13 cellular contexts compared by ENCODE assay signal in genomic region chr4:57103051-57103450, GRCh38. TPM values are rescaled to one million over a fixed set of nuclear protein-coding genes. Genes with fewer than 3 reads are reported as not detected.
DNase-seq lines count a peak whose midpoint lies in the region; ATAC-seq lines count a peak whose summit lies in the region.
"Had no signal": no experiment of that assay in that cellular context is flagged by ENCODE, and none has a peak within 500 bp of the region (broad histone marks: within the 10 kb centered on the region; RNA-seq: fewer than 3 reads in every experiment).

No MANE protein-coding gene starts in this region.

- WGBS in neuronal stem cell (ENCODE audit: extremely low coverage in 2 of 2, insufficient read length in 2 of 2, insufficient replicate concordance in 1 of 2), 2 donors: no CpG with 5 or more reads among the region's 4 CpGs

- H2BK5ac ChIP-seq in neuronal stem cell (ENCODE audit: low read length): no peak overlapping the region

- no peak overlapping the region for H4K91ac ChIP-seq in neuronal stem cell (ENCODE audit: low read depth, low read length, poor library complexity)

- H2BK120ac ChIP-seq in neuronal stem cell (ENCODE audit: low read depth, low read length): no peak overlapping the region

- H3K79me1 ChIP-seq in neuronal stem cell (ENCODE audit: low read depth, low read length): no peaks in the 10 kb centered on the region

- H2BK15ac ChIP-seq in neuronal stem cell (ENCODE audit: low read length): no peak overlapping the region

- no peak overlapping the region for H3K27ac ChIP-seq in neuronal stem cell (replicated peaks; ENCODE audit: low read length)

- H2BK12ac ChIP-seq in neuronal stem cell (ENCODE audit: low read length): no peak overlapping the region

- no peaks in the 10 kb centered on the region for H3K36me3 ChIP-seq in neuronal stem cell (replicated peaks in 1 of 2; ENCODE audit: control insufficient read depth in 2 of 2, insufficient read depth in 2 of 2, low read length in 2 of 2)

- H3K4me1 ChIP-seq in neuronal stem cell (ENCODE audit: control insufficient read depth in 2 of 2, insufficient read depth in 1 of 2, low read depth in 1 of 2, low read length in 2 of 2): peaks cover 1 to 12% of the 10 kb centered on the region in 2 donors

- H3K9ac ChIP-seq in neuronal stem cell (ENCODE audit: low read depth, low read length, poor library complexity): no peak overlapping the region

- no peak overlapping the region for H3K18ac ChIP-seq in neuronal stem cell (ENCODE audit: low read length)

- no peak overlapping the region for H3K23ac ChIP-seq in neuronal stem cell (ENCODE audit: low read depth, low read length, poor library complexity)

- no peak overlapping the region for H3K4ac ChIP-seq in neuronal stem cell (ENCODE audit: low read length)

- H3K4me2 ChIP-seq in neuronal stem cell (ENCODE audit: insufficient read depth, low read length, poor library complexity, severe bottlenecking): no peak overlapping the region

- H2AFZ ChIP-seq in neuronal stem cell (ENCODE audit: low read length): peak overlapping the region; percentile 51

- no peak overlapping the region for H4K8ac ChIP-seq in neuronal stem cell (ENCODE audit: low read depth, low read length)

- no peak overlapping the region for H2AK5ac ChIP-seq in neuronal stem cell (ENCODE audit: low read depth, low read length)

- peak; percentile 47 for ATAC-seq in Right ventricle myocardium inferior
- ATAC-seq: HCT116; stimulated activated naive B cell treated with anti-CD40 and anti-IgM and Interleukin-4, amounts not matched to agents 10 μg/mL and 1 μg/mL and 100 μg/mL, for 72 hours had no signal

- DNase-seq in Right ventricle myocardium inferior (ENCODE audit: missing footprints) (peak; percentile 75), cardiac septum (ENCODE audit: low spot score) (no peak), fibroblast of peridontal ligament (ENCODE audit: extremely low read depth) (peak; percentile 69), neuronal stem cell (ENCODE audit: low spot score) (no peak)
- no peak for DNase-seq in activated naive CD4-positive, alpha-beta T cell (lab: John Stamatoyannopoulos, UW)
- no peak for DNase-seq in activated CD4-positive, alpha-beta T cell treated with anti-CD3 and anti-CD28 coated beads, Interleukin-2, amount 50 U/mL, for 1 hour
- DNase-seq in stimulated activated CD4-positive, alpha-beta T cell treated with anti-CD3 and anti-CD28 coated beads, Interleukin-4, amount 100 ng/mL, for 24 hours: no peak
- no peak for DNase-seq in activated CD4-positive, alpha-beta T cell treated with anti-CD3 and anti-CD28 coated beads for 1 hour
- DNase-seq: NCI-H1092 treated with DMSO at 0.1 percent for 48 hours; NK-92 treated with Interleukin-12 subunit alpha and Interleukin-12 subunit beta, amount 100 ng/mL, for 24 hours; stimulated activated naive B cell treated with anti-CD40 and anti-IgM and Interleukin-4, amounts not matched to agents 10 μg/mL and 1 μg/mL and 100 μg/mL, for 72 hours; T-helper 9 cell had no signal

- no peak overlapping the region for H3K4me3 ChIP-seq in neuronal stem cell (ENCODE audit: low read length in 2 of 2)

- no peaks in the 10 kb centered on the region for H3K9me3 ChIP-seq in neuronal stem cell (replicated peaks in 1 of 2; ENCODE audit: control insufficient read depth in 2 of 2, insufficient read depth in 1 of 2, low read depth in 1 of 2, low read length in 2 of 2)

- intact Hi-C loops in Right ventricle myocardium inferior (cut with DNase I): loop anchor here (5.0 kb wide), 3 partner anchors 36 to 196 kb away; partner anchors contain the start of genes NOA1, POLR2B and REST
- intact Hi-C loops in cardiac septum (cut with DNase I): loop anchor here (5.0 kb wide), 1 partner anchor 126 kb away; the partner anchor contains the start of genes NOA1 and POLR2B

- H3K14ac ChIP-seq in neuronal stem cell (ENCODE audit: low read length): no peak overlapping the region

- peaks cover 0 to 3% (median 0%) of the 10 kb centered on the region in 3 experiments for H3K27me3 ChIP-seq in neuronal stem cell (ENCODE audit: control insufficient read depth in 3 of 3, insufficient read depth in 3 of 3, low read depth in 1 of 3, low read length in 3 of 3)

RNA-seq across cellular contexts. Expression of gene IGFBP7, which starts 7.1 kb away (rescaled TPM):
- total RNA-seq in Right ventricle myocardium inferior (862 TPM), cardiac septum (739 TPM)
- polyA plus RNA-seq in neuronal stem cell (2013, experiment 1 of 2): 3.3 TPM
- polyA plus RNA-seq in neuronal stem cell (2013, experiment 2 of 2): 3.1 TPM

Comparison
In these comparisons a context has a peak if more than half of its experiments do, and no peak if none do; other contexts are left out.
1. DNase-seq: peak in Right ventricle myocardium inferior (single experiment) and fibroblast of peridontal ligament (single experiment); none in cardiac septum (single experiment), neuronal stem cell (single experiment), activated naive CD4-positive, alpha-beta T cell (0 of 4), activated CD4-positive, alpha-beta T cell treated with anti-CD3 and anti-CD28 coated beads, Interleukin-2, amount 50 U/mL, for 1 hour (single experiment), stimulated activated CD4-positive, alpha-beta T cell treated with anti-CD3 and anti-CD28 coated beads, Interleukin-4, amount 100 ng/mL, for 24 hours (single experiment) and activated CD4-positive, alpha-beta T cell treated with anti-CD3 and anti-CD28 coated beads for 1 hour (single experiment).